ENCODE assay signal across 8 cellular contexts in genomic region chr11:49208006-49208721, GRCh38. TPM values are rescaled to one million over a fixed set of nuclear protein-coding genes. Genes with fewer than 3 reads are reported as not detected.
A peak's percentile ranks its signal among the peaks of the same experiment; 100 is the strongest.
DNase-seq lines count a peak whose midpoint lies in the region; ATAC-seq, FAIRE-seq and TF ChIP-seq lines count a peak whose summit lies in the region.

FOLH1 (minus strand) TSS chr11:49208602; CDS start chr11:49208409, 193 bp downstream.

- H3K4me3 ChIP-seq in SK-N-SH (ENCODE audit: low read depth in 2 of 2, low read length in 1 of 2) (peak within 1 kb of the TSS; percentile 6 to 57; a peak in 3 of 4 replicates), right atrium auricular region (peak within 1 kb of the TSS; percentile 29 to 49), gastrocnemius medialis (peak within 1 kb of the TSS; percentile 23 to 37 (median 34))

- TF ChIP-seq CTCF in SK-N-SH (IDR thresholded peaks at IDR 0.05) (no peak), right atrium auricular region (IDR thresholded peaks at IDR 0.05) (no peak), gastrocnemius medialis (IDR thresholded peaks at IDR 0.05 in 4 of 5, conservative IDR thresholded peaks at IDR 0.05 in 1 of 5) (no peak)

- H3K27ac ChIP-seq in SK-N-SH (ENCODE audit: low read depth in 2 of 2, low read length in 1 of 2) (no peak within 1 kb of the TSS), right atrium auricular region (no peak within 1 kb of the TSS), gastrocnemius medialis (no peak within 1 kb of the TSS)

- TF ChIP-seq RAD21 in SK-N-SH (IDR thresholded peaks at IDR 0.05; ENCODE audit: low read length), result no peak

- peak within 1 kb of the TSS; percentile 79 for H3K4me2 ChIP-seq in SK-N-SH

- no peak within 1 kb of the TSS for H3K9ac ChIP-seq in SK-N-SH

- no peak for TF ChIP-seq EP300 in SK-N-SH (IDR thresholded peaks at IDR 0.05; ENCODE audit: borderline replicate concordance in 1 of 2, low read depth in 1 of 2, low read length in 1 of 2)

- CTCF ChIA-PET in SK-N-SH (lab: Yijun Ruan, JAX), result no interaction called here

- intact Hi-C loops in gastrocnemius medialis (cut with DNase I; ENCODE audit: low total_unique reads), result no loop called here

- WGBS in SK-N-SH (ENCODE audit: low lambda C conversion rate), result 6% methylated on average over 18 of the region's 48 CpGs

- H3K9me2 ChIP-seq in SK-N-SH, result no peaks in the 10 kb centered on the region

- DNase-seq in SK-N-SH (peak; percentile 15), right atrium auricular region (ENCODE audit: low spot score) (peak; percentile 60), gastrocnemius medialis (no peak), GM19239 (ENCODE audit: insufficient read length, low spot score) (no peak), GDM1 (lab: John Stamatoyannopoulos, UW) (no peak)
- no peak for DNase-seq in activated naive CD4-positive, alpha-beta T cell (lab: John Stamatoyannopoulos, UW)

- H3F3A ChIP-seq in SK-N-SH (replicated peaks; ENCODE audit: insufficient read depth), result no peaks in the 10 kb centered on the region

- no peak for FAIRE-seq in GM19239 (lab: Jason Lieb, UNC)

- no peaks in the 10 kb centered on the region for H4K20me1 ChIP-seq in SK-N-SH (ENCODE audit: insufficient read depth)

- H3K9me3 ChIP-seq in SK-N-SH (no peaks in the 10 kb centered on the region), right atrium auricular region (no peaks in the 10 kb centered on the region), gastrocnemius medialis (no peaks in the 10 kb centered on the region)

- H3K27me3 ChIP-seq in SK-N-SH (ENCODE audit: insufficient read depth) (peaks cover 12% of the 10 kb centered on the region; the same call in 1 of the 2 replicates), right atrium auricular region (no peaks in the 10 kb centered on the region), gastrocnemius medialis (no peaks in the 10 kb centered on the region)

- in situ Hi-C loops in gastrocnemius medialis (cut with MboI; ENCODE audit: low sequenced_read_pairs in 4 of 4), result no loop called here

- POLR2A ChIA-PET in SK-N-SH (lab: Yijun Ruan, JAX), result no interaction called here

- no peaks in the 10 kb centered on the region for H3K36me3 ChIP-seq in SK-N-SH (replicated peaks in 1 of 2; ENCODE audit: control insufficient read depth in 1 of 2, insufficient read depth in 2 of 2, low read length in 1 of 2)
- H3K36me3 ChIP-seq in right atrium auricular region, result no peaks in the 10 kb centered on the region
- H3K36me3 ChIP-seq in gastrocnemius medialis, result no peaks in the 10 kb centered on the region

- no peak for TF ChIP-seq POLR2A in gastrocnemius medialis (IDR thresholded peaks at IDR 0.05)

- H3K79me2 ChIP-seq in SK-N-SH (ENCODE audit: insufficient read depth), result no peaks in the 10 kb centered on the region

- ATAC-seq in GM18511 (IDR thresholded peaks at IDR 0.05; ENCODE audit: unreplicated experiment) (peak; percentile 54), gastrocnemius medialis (peak in 1 of 2 donors; percentile 36), HG02642 (IDR thresholded peaks at IDR 0.05; ENCODE audit: poor library complexity, unreplicated experiment) (no peak)

- H3K4me1 ChIP-seq in SK-N-SH (ENCODE audit: control insufficient read depth in 1 of 2, insufficient read depth in 2 of 2, low read depth in 1 of 2, low read length in 1 of 2) (no peaks in the 10 kb centered on the region), right atrium auricular region (peaks cover 0 to 9% of the 10 kb centered on the region in 2 donors), gastrocnemius medialis (no peaks in the 10 kb centered on the region)

- 0 out of 2 replicates have a peak within 1 kb of the TSS, but pooled peaks have one; percentile 65 for H2AFZ ChIP-seq in SK-N-SH (ENCODE audit: low read depth)

TF ChIP-seq in SK-N-SH, 30 proteins besides CTCF, POLR2A, EP300 and RAD21:
- TF ChIP-seq ZBTB33 (IDR thresholded peaks at IDR 0.05; ENCODE audit: borderline replicate concordance, low read depth) (no peak), RCOR1 (IDR thresholded peaks at IDR 0.05; ENCODE audit: low read length) (no peak), GABPA (IDR thresholded peaks at IDR 0.05; ENCODE audit: low read depth) (no peak), FOXJ3 (CRISPR knock-in tag; IDR thresholded peaks at IDR 0.05) (no peak), TAF1 (IDR thresholded peaks at IDR 0.05; ENCODE audit: borderline replicate concordance, low read depth, low read length) (no peak), TEAD4 (IDR thresholded peaks at IDR 0.05; ENCODE audit: borderline replicate concordance, insufficient read depth) (no peak), NFIC (IDR thresholded peaks at IDR 0.05; ENCODE audit: borderline replicate concordance) (no peak), IRF3 (IDR thresholded peaks at IDR 0.05; ENCODE audit: low read depth, low read length) (no peak), EZH2phosphoT487 (IDR thresholded peaks at IDR 0.05; ENCODE audit: borderline replicate concordance, low read depth) (no peak), JUND (IDR thresholded peaks at IDR 0.05) (no peak), ELF1 (IDR thresholded peaks at IDR 0.05) (no peak), USF1 (IDR thresholded peaks at IDR 0.05; ENCODE audit: borderline replicate concordance, low read depth) (no peak), PBX3 (IDR thresholded peaks at IDR 0.05) (no peak), RFX5 (IDR thresholded peaks at IDR 0.05; ENCODE audit: low read length) (no peak), GATA2 (CRISPR knock-in tag; IDR thresholded peaks at IDR 0.05) (no peak), REST (IDR thresholded peaks at IDR 0.05; ENCODE audit: low read depth, low read length) (no peak)
TF ChIP-seq in SK-N-SH: peak in this region for 0.

RNA-seq across cellular contexts. Expression of gene FOLH1, which starts in this region (rescaled TPM):
- polyA plus RNA-seq in SK-N-SH (2012; rRNA removed), result not detected in 2 replicates
- not detected in 2 replicates for polyA plus RNA-seq in SK-N-SH (2012; cell fraction: cytosol; rRNA removed)
- not detected in 2 replicates for polyA plus RNA-seq in SK-N-SH (2012; cell fraction: nucleus; rRNA removed)
- not detected for total RNA-seq in right atrium auricular region
- not detected for total RNA-seq in gastrocnemius medialis

Comparison
In these comparisons a context has a peak if more than half of its experiments do, and no peak if none do; other contexts are left out.
1. Peak in DNase-seq, H3K4me3 ChIP-seq and H3K4me2 ChIP-seq in SK-N-SH; RNA of the gene not detected or under 1 TPM.
2. Peak in DNase-seq and H3K4me3 ChIP-seq in right atrium auricular region; RNA of the gene not detected or under 1 TPM.